Comparison of ENCODE assay signal across 8 cellular contexts in genomic region chr1:58903450-58904298, GRCh38.
DNase-seq lines count a peak whose midpoint lies in the region; ATAC-seq and TF ChIP-seq lines count a peak whose summit lies in the region.

No MANE protein-coding gene starts in this region.

- no peaks in the 10 kb centered on the region for H3F3A ChIP-seq in GM23338 (replicated peaks; ENCODE audit: low read depth)

- peaks cover 3% of the 10 kb centered on the region for H3K27me3 Mint-ChIP-seq in GM23338 (ENCODE audit: insufficient read depth, low read depth, poor library complexity)
- no peaks in the 10 kb centered on the region for H3K27me3 Mint-ChIP-seq in T-helper 1 cell treated with Interleukin-12 subunit alpha and Interleukin-12 subunit beta and Interleukin-4 antibody, amounts not matched to agents 30 μg/mL and 1 μg/mL, for 36 hours (ENCODE audit: low read depth)
- peaks cover 5% of the 10 kb centered on the region for H3K27me3 Mint-ChIP-seq in progenitor cell of endocrine pancreas

- H3K4me1 Mint-ChIP-seq in GM23338 = peaks cover 14% of the 10 kb centered on the region
- H3K4me1 Mint-ChIP-seq in T-helper 1 cell treated with Interleukin-12 subunit alpha and Interleukin-12 subunit beta and Interleukin-4 antibody, amounts not matched to agents 30 μg/mL and 1 μg/mL, for 36 hours (ENCODE audit: low read depth) = peaks cover 39% of the 10 kb centered on the region
- H3K4me1 Mint-ChIP-seq in progenitor cell of endocrine pancreas (ENCODE audit: low read depth) = peaks cover 30% of the 10 kb centered on the region

- TF ChIP-seq CTCF in GM23338 (conservative IDR thresholded peaks at IDR 0.05; ENCODE audit: low read depth in 2 of 2) (no peak), left ventricle myocardium inferior (IDR thresholded peaks at IDR 0.05; ENCODE audit: borderline replicate concordance) (peak; percentile 22), progenitor cell of endocrine pancreas (IDR thresholded peaks at IDR 0.05; ENCODE audit: unreplicated experiment) (no peak), upper lobe of right lung (IDR thresholded peaks at IDR 0.05) (peak; percentile 12)

- H3K27me3 ChIP-seq in GM23338 (ENCODE audit: insufficient read depth) = peaks cover 8% of the 10 kb centered on the region; the same call in 1 of the 2 replicates
- H3K27me3 ChIP-seq in left ventricle myocardium inferior (ENCODE audit: low read depth) = no peaks in the 10 kb centered on the region
- no peaks in the 10 kb centered on the region for H3K27me3 ChIP-seq in upper lobe of right lung

- no peaks in the 10 kb centered on the region for H3K9me3 ChIP-seq in left ventricle myocardium inferior (replicated peaks)
- no peaks in the 10 kb centered on the region for H3K9me3 ChIP-seq in upper lobe of right lung

- H4K20me1 ChIP-seq in GM23338 (replicated peaks; ENCODE audit: insufficient read depth) = no peaks in the 10 kb centered on the region

- intact Hi-C loops in left ventricle myocardium inferior (cut with micrococcal nuclease) = loop anchor here (10.0 kb wide), 2 partner anchors 119 to 771 kb away; partner anchors contain the start of gene JUN
- intact Hi-C loops in upper lobe of right lung (cut with DNase I) = no loop called here

- H3K4me3 ChIP-seq in GM23338 (peak overlapping the region; percentile 74), left ventricle myocardium inferior (peak overlapping the region; percentile 69), upper lobe of right lung (peak overlapping the region; percentile 66)

- no peaks in the 10 kb centered on the region for H3K9me3 Mint-ChIP-seq in GM23338
- H3K9me3 Mint-ChIP-seq in T-helper 1 cell treated with Interleukin-12 subunit alpha and Interleukin-12 subunit beta and Interleukin-4 antibody, amounts not matched to agents 30 μg/mL and 1 μg/mL, for 36 hours = no peaks in the 10 kb centered on the region
- no peaks in the 10 kb centered on the region for H3K9me3 Mint-ChIP-seq in progenitor cell of endocrine pancreas (ENCODE audit: low read depth)

- no peaks in the 10 kb centered on the region for H3K9me2 ChIP-seq in GM23338 (ENCODE audit: insufficient read depth)

- ATAC-seq in GM23338 (peak; percentile 92), upper lobe of right lung (peak; percentile 97)

- H3K27ac Mint-ChIP-seq in GM23338 = no peak overlapping the region
- H3K27ac Mint-ChIP-seq in T-helper 1 cell treated with Interleukin-12 subunit alpha and Interleukin-12 subunit beta and Interleukin-4 antibody, amounts not matched to agents 30 μg/mL and 1 μg/mL, for 36 hours = peak overlapping the region; percentile 85
- peak overlapping the region; percentile 91 for H3K27ac Mint-ChIP-seq in progenitor cell of endocrine pancreas

- H3K4me3 Mint-ChIP-seq in GM23338 (peak overlapping the region; percentile 77), progenitor cell of endocrine pancreas (ENCODE audit: low read depth) (peak overlapping the region; percentile 67)
- peak overlapping the region; percentile 79 for H3K4me3 Mint-ChIP-seq in T-helper 1 cell treated with Interleukin-12 subunit alpha and Interleukin-12 subunit beta and Interleukin-4 antibody, amounts not matched to agents 30 μg/mL and 1 μg/mL, for 36 hours

- peak overlapping the region; percentile 88 for H3K4me2 ChIP-seq in GM23338

- H3K36me3 ChIP-seq in GM23338 (ENCODE audit: insufficient read depth) = no peaks in the 10 kb centered on the region
- H3K36me3 ChIP-seq in left ventricle myocardium inferior = no peaks in the 10 kb centered on the region
- no peaks in the 10 kb centered on the region for H3K36me3 ChIP-seq in upper lobe of right lung

- H2AFZ ChIP-seq in GM23338 = peak overlapping the region; percentile 97

- no peaks in the 10 kb centered on the region for H3K79me2 ChIP-seq in GM23338 (replicated peaks; ENCODE audit: insufficient read depth)

- H3K27ac ChIP-seq in GM23338 (ENCODE audit: low read depth) (no peak overlapping the region), left ventricle myocardium inferior (replicated peaks) (peak overlapping the region; percentile 97), upper lobe of right lung (peak overlapping the region; percentile 98)

- H3K4me1 ChIP-seq in GM23338 (ENCODE audit: insufficient read depth) = 0 out of 2 replicates have a peak, but pooled peaks cover 4% of the 10 kb centered on the region
- H3K4me1 ChIP-seq in left ventricle myocardium inferior = peaks cover 35% of the 10 kb centered on the region
- H3K4me1 ChIP-seq in upper lobe of right lung = peaks cover 36% of the 10 kb centered on the region

- DNase-seq in GF-D8 (lab: John Stamatoyannopoulos, UW) = peak; percentile 51
- DNase-seq in GM23338 (ENCODE audit: low spot score) = peak; percentile 81
- peak; percentile 94 for DNase-seq in LHCN-M2 (ENCODE audit: low read depth)
- DNase-seq in amniotic stem cell (lab: John Stamatoyannopoulos, UW) = peak; percentile 75
- peak; percentile 96 for DNase-seq in left ventricle myocardium inferior
- DNase-seq in progenitor cell of endocrine pancreas (ENCODE audit: low spot score, unreplicated experiment) = peak; percentile 44
- DNase-seq in upper lobe of right lung = peak; percentile 98

- no peaks in the 10 kb centered on the region for H3K36me3 Mint-ChIP-seq in GM23338 (ENCODE audit: low read depth)
- H3K36me3 Mint-ChIP-seq in T-helper 1 cell treated with Interleukin-12 subunit alpha and Interleukin-12 subunit beta and Interleukin-4 antibody, amounts not matched to agents 30 μg/mL and 1 μg/mL, for 36 hours (ENCODE audit: low read depth) = peaks cover 5% of the 10 kb centered on the region
- H3K36me3 Mint-ChIP-seq in progenitor cell of endocrine pancreas (ENCODE audit: insufficient read depth) = no peaks in the 10 kb centered on the region

TF ChIP-seq in GM23338, 12 proteins besides CTCF, POLR2A, EP300 and RAD21 (continues in another document):
- TF ChIP-seq JUNB (IDR thresholded peaks at IDR 0.05; ENCODE audit: unreplicated experiment) (no peak), POLR2AphosphoS5 (IDR thresholded peaks at IDR 0.05; ENCODE audit: low read depth) (0 out of 2 replicates have a peak, but pooled peaks have one; percentile 35), STAT1 (IDR thresholded peaks at IDR 0.05; ENCODE audit: unreplicated experiment) (no peak), ZNF462 (CRISPR knock-in tag; IDR thresholded peaks at IDR 0.05) (no peak), CREB1 (CRISPR knock-in tag; IDR thresholded peaks at IDR 0.05; ENCODE audit: low read depth) (peak; percentile 67)

Comparison
In these comparisons a context has a peak if more than half of its experiments do, and no peak if none do; other contexts are left out.
1. DNase-seq: peak in every context shown above with its lines; median percentile 98 in upper lobe of right lung; 96 in left ventricle myocardium inferior; 94 in LHCN-M2; 81 in GM23338; 75 in amniotic stem cell; 51 in GF-D8; 44 in progenitor cell of endocrine pancreas.
2. CTCF ChIP-seq: peak in left ventricle myocardium inferior (single experiment) and upper lobe of right lung (single experiment); none in GM23338 (0 of 2) and progenitor cell of endocrine pancreas (single experiment).
3. Peak in every context shown above with its lines, with median percentiles within 50 percentile points of each other: H3K4me3 ChIP-seq and H3K4me3 Mint-ChIP-seq.